8 cellular contexts compared by ENCODE assay signal in the genomic region with DNA sequence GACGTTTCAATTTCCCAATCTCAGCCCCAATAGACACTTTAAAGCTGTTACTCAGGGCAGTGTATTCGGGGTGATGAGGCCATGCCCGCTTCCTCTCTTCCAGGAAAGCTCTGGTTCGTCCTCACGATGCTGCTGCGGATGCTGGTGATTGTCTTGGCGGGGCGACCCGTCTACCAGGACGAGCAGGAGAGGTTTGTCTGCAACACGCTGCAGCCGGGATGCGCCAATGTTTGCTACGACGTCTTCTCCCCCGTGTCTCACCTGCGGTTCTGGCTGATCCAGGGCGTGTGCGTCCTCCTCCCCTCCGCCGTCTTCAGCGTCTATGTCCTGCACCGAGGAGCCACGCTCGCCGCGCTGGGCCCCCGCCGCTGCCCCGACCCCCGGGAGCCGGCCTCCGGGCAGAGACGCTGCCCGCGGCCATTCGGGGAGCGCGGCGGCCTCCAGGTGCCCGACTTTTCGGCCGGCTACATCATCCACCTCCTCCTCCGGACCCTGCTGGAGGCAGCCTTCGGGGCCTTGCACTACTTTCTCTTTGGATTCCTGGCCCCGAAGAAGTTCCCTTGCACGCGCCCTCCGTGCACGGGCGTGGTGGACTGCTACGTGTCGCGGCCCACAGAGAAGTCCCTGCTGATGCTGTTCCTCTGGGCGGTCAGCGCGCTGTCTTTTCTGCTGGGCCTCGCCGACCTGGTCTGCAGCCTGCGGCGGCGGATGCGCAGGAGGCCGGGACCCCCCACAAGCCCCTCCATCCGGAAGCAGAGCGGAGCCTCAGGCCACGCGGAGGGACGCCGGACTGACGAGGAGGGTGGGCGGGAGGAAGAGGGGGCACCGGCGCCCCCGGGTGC. TPM values are rescaled to one million over a fixed set of nuclear protein-coding genes. Genes with fewer than 3 reads are reported as not detected.
DNase-seq lines count a peak whose midpoint lies in the region; ATAC-seq lines count a peak whose summit lies in the region.

No MANE protein-coding gene starts in this region.

- H3K4me1 Mint-ChIP-seq in activated CD4-positive, alpha-beta T cell treated with anti-CD3 and anti-CD28 coated beads for 36 hours: peaks cover 3% of the 10 kb centered on the region
- peaks cover 7% of the 10 kb centered on the region for H3K4me1 Mint-ChIP-seq in activated T-helper 1 cell treated with anti-CD3 and anti-CD28 coated beads, Interleukin-12 subunit alpha, Interleukin-12 subunit beta, Interleukin-2, Interleukin-4 antibody, amounts not matched to agents 30 ng/mL and 10 ng/mL and 1 ng/mL, durations not matched to agents 14 hours and 24 hours and 36 hours (ENCODE audit: low read depth)

- CTCF ChIA-PET in activated CD4-positive, alpha-beta T cell treated with anti-CD3 and anti-CD28 coated beads for 36 hours (lab: Charles Lee): no interaction called here

- ATAC-seq in activated CD4-positive, alpha-beta T cell treated with anti-CD3 and anti-CD28 coated beads for 36 hours: peak; percentile 49
- no peak for ATAC-seq in GM18519 (IDR thresholded peaks at IDR 0.05; ENCODE audit: low FRiP score, unreplicated experiment)

- no peaks in the 10 kb centered on the region for H3K36me3 ChIP-seq in stomach smooth muscle (ENCODE audit: control insufficient read depth in 2 of 2, insufficient read depth in 2 of 2, low read length in 2 of 2)

- no peak overlapping the region for H3K9ac ChIP-seq in stomach smooth muscle (ENCODE audit: low read length in 2 of 2)

- H3K4me3 Mint-ChIP-seq in activated CD4-positive, alpha-beta T cell treated with anti-CD3 and anti-CD28 coated beads for 36 hours: peak overlapping the region; percentile 54
- H3K4me3 Mint-ChIP-seq in activated T-helper 1 cell treated with anti-CD3 and anti-CD28 coated beads, Interleukin-12 subunit alpha, Interleukin-12 subunit beta, Interleukin-2, Interleukin-4 antibody, amounts not matched to agents 30 ng/mL and 10 ng/mL and 1 ng/mL, durations not matched to agents 14 hours and 24 hours and 36 hours: peak overlapping the region; percentile 79

- POLR2A ChIA-PET in activated CD4-positive, alpha-beta T cell treated with anti-CD3 and anti-CD28 coated beads for 36 hours (lab: Charles Lee): no interaction called here

- peak overlapping the region; percentile 67 to 75 for H3K4me3 ChIP-seq in stomach smooth muscle (ENCODE audit: low read length in 2 of 2)

- H3K27me3 Mint-ChIP-seq in activated CD4-positive, alpha-beta T cell treated with anti-CD3 and anti-CD28 coated beads for 36 hours: peaks cover 39% of the 10 kb centered on the region
- peaks cover 19% of the 10 kb centered on the region for H3K27me3 Mint-ChIP-seq in activated T-helper 1 cell treated with anti-CD3 and anti-CD28 coated beads, Interleukin-12 subunit alpha, Interleukin-12 subunit beta, Interleukin-2, Interleukin-4 antibody, amounts not matched to agents 30 ng/mL and 10 ng/mL and 1 ng/mL, durations not matched to agents 14 hours and 24 hours and 36 hours (ENCODE audit: insufficient read depth)

- no peak overlapping the region for H3K27ac Mint-ChIP-seq in activated CD4-positive, alpha-beta T cell treated with anti-CD3 and anti-CD28 coated beads for 36 hours
- H3K27ac Mint-ChIP-seq in activated T-helper 1 cell treated with anti-CD3 and anti-CD28 coated beads, Interleukin-12 subunit alpha, Interleukin-12 subunit beta, Interleukin-2, Interleukin-4 antibody, amounts not matched to agents 30 ng/mL and 10 ng/mL and 1 ng/mL, durations not matched to agents 14 hours and 24 hours and 36 hours: no peak overlapping the region

- peak; percentile 21 for DNase-seq in activated CD4-positive, alpha-beta T cell treated with anti-CD3 and anti-CD28 coated beads for 36 hours
- DNase-seq in activated CD4-positive, alpha-beta T cell treated with anti-CD3 and anti-CD28 coated beads for 1 hour: no peak
- DNase-seq in activated T-helper 1 cell treated with anti-CD3 and anti-CD28 coated beads, Interleukin-12 subunit alpha, Interleukin-12 subunit beta, Interleukin-2, Interleukin-4 antibody, amounts not matched to agents 30 ng/mL and 10 ng/mL and 1 ng/mL, durations not matched to agents 14 hours and 24 hours and 36 hours (ENCODE audit: low spot score): no peak
- DNase-seq in iPS-NIHi11 (ENCODE audit: low spot score): peak; percentile 37
- no peak for DNase-seq in HUDEP-2 (lab: John Stamatoyannopoulos, UW; ENCODE audit: unreplicated experiment in 76 of 76)
- no peak for DNase-seq in SW480 (ENCODE audit: low spot score)

- peaks cover 4% of the 10 kb centered on the region for H3K4me1 ChIP-seq in stomach smooth muscle (ENCODE audit: control insufficient read depth, insufficient read depth, low read length)

- peaks cover 24 to 26% of the 10 kb centered on the region in 2 donors for H3K27me3 ChIP-seq in stomach smooth muscle (ENCODE audit: control insufficient read depth in 1 of 2, insufficient read depth in 2 of 2, low read length in 2 of 2)

- no peaks in the 10 kb centered on the region for H3K9me3 ChIP-seq in stomach smooth muscle (ENCODE audit: control insufficient read depth in 2 of 2, low read length in 2 of 2)

- no peak overlapping the region for H3K27ac ChIP-seq in stomach smooth muscle (ENCODE audit: low read length)

- H3K9me3 Mint-ChIP-seq in activated CD4-positive, alpha-beta T cell treated with anti-CD3 and anti-CD28 coated beads for 36 hours (ENCODE audit: low read depth): no peaks in the 10 kb centered on the region
- H3K9me3 Mint-ChIP-seq in activated T-helper 1 cell treated with anti-CD3 and anti-CD28 coated beads, Interleukin-12 subunit alpha, Interleukin-12 subunit beta, Interleukin-2, Interleukin-4 antibody, amounts not matched to agents 30 ng/mL and 10 ng/mL and 1 ng/mL, durations not matched to agents 14 hours and 24 hours and 36 hours: peaks cover 4% of the 10 kb centered on the region

- no peaks in the 10 kb centered on the region for H3K36me3 Mint-ChIP-seq in activated CD4-positive, alpha-beta T cell treated with anti-CD3 and anti-CD28 coated beads for 36 hours (ENCODE audit: low read depth)
- H3K36me3 Mint-ChIP-seq in activated T-helper 1 cell treated with anti-CD3 and anti-CD28 coated beads, Interleukin-12 subunit alpha, Interleukin-12 subunit beta, Interleukin-2, Interleukin-4 antibody, amounts not matched to agents 30 ng/mL and 10 ng/mL and 1 ng/mL, durations not matched to agents 14 hours and 24 hours and 36 hours (ENCODE audit: low read depth): no peaks in the 10 kb centered on the region

- intact Hi-C loops in activated CD4-positive, alpha-beta T cell treated with anti-CD3 and anti-CD28 coated beads for 36 hours (cut with DNase I, micrococcal nuclease): no loop called here
- intact Hi-C loops in activated T-helper 1 cell treated with anti-CD3 and anti-CD28 coated beads, Interleukin-12 subunit alpha, Interleukin-12 subunit beta, Interleukin-2, Interleukin-4 antibody, amounts not matched to agents 30 ng/mL and 10 ng/mL and 1 ng/mL, durations not matched to agents 14 hours and 24 hours and 36 hours (cut with micrococcal nuclease): no loop called here

RNA-seq across cellular contexts. Expression of a gene that starts 2.6 kb away (rescaled TPM):
- not detected for total RNA-seq in activated CD4-positive, alpha-beta T cell treated with anti-CD3 and anti-CD28 coated beads for 36 hours
- total RNA-seq in activated T-helper 1 cell treated with anti-CD3 and anti-CD28 coated beads, Interleukin-12 subunit alpha, Interleukin-12 subunit beta, Interleukin-2, Interleukin-4 antibody, amounts not matched to agents 30 ng/mL and 10 ng/mL and 1 ng/mL, durations not matched to agents 14 hours and 24 hours and 36 hours: not detected in 2 replicates

RNA-seq across cellular contexts. Expression of a gene that starts 34.4 kb away (rescaled TPM):
- total RNA-seq in activated CD4-positive, alpha-beta T cell treated with anti-CD3 and anti-CD28 coated beads for 36 hours: under 1 TPM; 0.16 to 0.18 TPM
- 0.41 and 0.56 TPM in 2 replicates for total RNA-seq in activated T-helper 1 cell treated with anti-CD3 and anti-CD28 coated beads, Interleukin-12 subunit alpha, Interleukin-12 subunit beta, Interleukin-2, Interleukin-4 antibody, amounts not matched to agents 30 ng/mL and 10 ng/mL and 1 ng/mL, durations not matched to agents 14 hours and 24 hours and 36 hours

Comparison
In these comparisons a context has a peak if more than half of its experiments do, and no peak if none do; other contexts are left out.
1. DNase-seq: peak in activated CD4-positive, alpha-beta T cell treated with anti-CD3 and anti-CD28 coated beads for 36 hours (single experiment) and iPS-NIHi11 (single experiment); none in activated CD4-positive, alpha-beta T cell treated with anti-CD3 and anti-CD28 coated beads for 1 hour (single experiment), activated T-helper 1 cell treated with anti-CD3 and anti-CD28 coated beads, Interleukin-12 subunit alpha, Interleukin-12 subunit beta, Interleukin-2, Interleukin-4 antibody, amounts not matched to agents 30 ng/mL and 10 ng/mL and 1 ng/mL, durations not matched to agents 14 hours and 24 hours and 36 hours (single experiment), HUDEP-2 (0 of 76) and SW480 (single experiment).